ENCODE assay signal across 8 cellular contexts in the genomic region with DNA sequence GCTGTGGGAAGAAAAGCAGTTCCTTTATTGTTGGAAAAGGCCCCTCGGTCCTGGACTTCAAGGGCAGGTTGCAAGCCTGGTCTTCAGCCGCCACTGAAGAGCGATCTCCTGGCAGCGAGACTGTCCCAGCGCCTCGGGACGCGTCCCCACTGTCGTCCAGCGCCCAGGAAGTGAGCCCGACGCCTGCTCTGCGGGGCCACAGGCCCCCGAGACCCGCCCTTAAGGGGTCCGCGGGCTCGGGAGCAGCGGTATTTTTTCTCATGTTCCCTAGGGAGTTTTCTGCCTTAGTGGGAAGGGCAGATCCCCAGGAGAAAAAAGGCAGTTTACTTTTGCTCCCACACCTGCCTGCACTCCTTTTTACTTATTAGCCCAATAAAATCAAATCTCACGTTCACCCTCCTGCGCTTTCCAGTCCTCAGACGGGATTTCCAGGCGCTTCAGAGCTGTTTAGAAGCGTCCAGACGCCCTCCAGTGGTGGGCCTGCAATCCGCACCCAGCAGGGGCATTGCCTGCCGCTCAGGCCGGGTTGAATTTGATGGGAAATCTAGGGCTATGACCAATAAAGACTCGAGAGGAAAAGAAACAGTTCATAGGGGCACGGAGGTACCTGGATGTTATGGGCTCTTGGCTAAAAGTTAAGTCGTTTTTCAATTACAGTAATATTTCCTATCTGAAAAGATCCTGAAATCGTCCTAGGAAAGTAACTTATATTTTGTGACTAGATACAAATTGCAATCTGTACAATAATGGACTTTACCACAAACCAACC. TPM values are rescaled to one million over a fixed set of nuclear protein-coding genes. Genes with fewer than 3 reads are reported as not detected.
A peak's percentile ranks its signal among the peaks of the same experiment; 100 is the strongest.
DNase-seq lines count a peak whose midpoint lies in the region; ATAC-seq, FAIRE-seq and TF ChIP-seq lines count a peak whose summit lies in the region.

No MANE protein-coding gene starts in this region.

- no peaks in the 10 kb centered on the region for H3K9me3 ChIP-seq in CD4-positive, alpha-beta memory T cell (ENCODE audit: control insufficient read depth in 1 of 2, low read length in 2 of 2)
- H3K9me3 ChIP-seq in H1 (ENCODE audit: insufficient read depth in 2 of 2, low read depth in 1 of 2, low read length in 1 of 2) (no peaks in the 10 kb centered on the region), mesenchymal stem cell (ENCODE audit: control insufficient read depth, low read length) (no peaks in the 10 kb centered on the region)

- H4K91ac ChIP-seq in H1 (replicated peaks; ENCODE audit: insufficient read length, low read length) (peak overlapping the region; percentile 86), mesenchymal stem cell (ENCODE audit: low read length) (no peak overlapping the region)

- H3K4me1 ChIP-seq in CD4-positive, alpha-beta memory T cell (ENCODE audit: insufficient read depth, low read length), result peaks cover 28% of the 10 kb centered on the region
- H3K4me1 ChIP-seq in H1 (replicated peaks in 1 of 4; ENCODE audit: control insufficient read depth in 3 of 4, insufficient read depth in 4 of 4, low read length in 3 of 4) (peaks cover 0 to 3% (median 2%) of the 10 kb centered on the region in 4 experiments; a peak in 4 of 7 replicates), mesenchymal stem cell (ENCODE audit: control insufficient read depth, insufficient read depth, low read depth, low read length) (peaks cover 1% of the 10 kb centered on the region)

- H4K8ac ChIP-seq in H1 (ENCODE audit: extremely low read depth, insufficient read depth, low read length) (no peak overlapping the region; the same call in 1 of the 2 replicates), mesenchymal stem cell (ENCODE audit: low read length) (no peak overlapping the region)

- H4K5ac ChIP-seq in H1 (ENCODE audit: insufficient read length, low read depth, low read length), result no peak overlapping the region

- H3K27me3 ChIP-seq in CD4-positive, alpha-beta memory T cell (ENCODE audit: insufficient read depth, low read length), result peaks cover 19% of the 10 kb centered on the region
- H3K27me3 ChIP-seq in H1 (replicated peaks in 1 of 4; ENCODE audit: control insufficient read depth in 3 of 4, extremely low read depth in 1 of 4, insufficient read depth in 3 of 4, low read length in 3 of 4), result peaks cover 0 to 10% (median 3%) of the 10 kb centered on the region in 4 experiments; a peak in 4 of 7 replicates
- H3K27me3 ChIP-seq in mesenchymal stem cell (ENCODE audit: control insufficient read depth in 1 of 2, insufficient read depth in 1 of 2, low read length in 2 of 2), result no peaks in the 10 kb centered on the region

- H3K14ac ChIP-seq in H1 (ENCODE audit: insufficient read length), result no peak overlapping the region
- no peak overlapping the region for H3K14ac ChIP-seq in mesenchymal stem cell (ENCODE audit: low read length in 2 of 2)

- H3K4ac ChIP-seq in H1 (replicated peaks; ENCODE audit: insufficient read length, low read depth, low read length), result no peak overlapping the region
- peak overlapping the region in 1 of 2 experiments; percentile 49 for H3K4ac ChIP-seq in mesenchymal stem cell (ENCODE audit: low read depth in 1 of 2, low read length in 2 of 2)

- H3K4me3 ChIP-seq in CD4-positive, alpha-beta memory T cell (ENCODE audit: low read length in 2 of 2), result peak overlapping the region in 1 of 2 donors; percentile 34
- peak overlapping the region; percentile 76 to 84 (median 80) for H3K4me3 ChIP-seq in H1 (ENCODE audit: extremely low read depth in 1 of 4, insufficient read depth in 2 of 4, low read depth in 3 of 4, low read length in 4 of 4)
- peak overlapping the region; percentile 64 to 88 for H3K4me3 ChIP-seq in mesenchymal stem cell (ENCODE audit: insufficient read depth in 1 of 2, low read depth in 1 of 2, low read length in 2 of 2)

- peak overlapping the region; percentile 71 to 95 (median 84) for H3K4me3 Mint-ChIP-seq in CD4-positive, alpha-beta memory T cell

- H3K36me3 Mint-ChIP-seq in CD4-positive, alpha-beta memory T cell, result no peaks in the 10 kb centered on the region

- no peak overlapping the region; the same call in 1 of the 2 replicates for H2BK5ac ChIP-seq in H1 (ENCODE audit: low read depth, low read length)
- peak overlapping the region; percentile 75 for H2BK5ac ChIP-seq in mesenchymal stem cell (ENCODE audit: low read depth, low read length, poor library complexity, severe bottlenecking)

- peak; percentile 42 to 52 (median 49) for DNase-seq in CD4-positive, alpha-beta memory T cell
- DNase-seq in NCI-H82 (lab: John Stamatoyannopoulos, UW) (peak; percentile 93), H1 (ENCODE audit: low read depth in 1 of 2, low spot score in 2 of 2) (peak; percentile 75 to 96), mesenchymal stem cell (peak; percentile 90)
- DNase-seq in activated CD8-positive, alpha-beta memory T cell treated with anti-CD3 and anti-CD28 coated beads for 4 hours (ENCODE audit: low read depth in 2 of 2), result peak; percentile 33 to 41
- peak; percentile 45 for DNase-seq in stimulated activated CD8-positive, alpha-beta memory T cell treated with anti-CD3 and anti-CD28 coated beads, Interleukin-12 subunit alpha, Interleukin-12 subunit beta, amount 100 ng/mL, for 24 hours (ENCODE audit: extremely low read depth)

- H3K4me2 ChIP-seq in H1 (ENCODE audit: insufficient read depth in 1 of 2, low read depth in 2 of 2, low read length in 2 of 2), result peak overlapping the region; percentile 97 to 99
- peak overlapping the region; percentile 86 for H3K4me2 ChIP-seq in mesenchymal stem cell (ENCODE audit: low read length, poor library complexity, severe bottlenecking)

- peak; percentile 96 for FAIRE-seq in H1 (lab: Jason Lieb, UNC)

- no peaks in the 10 kb centered on the region for H4K20me1 ChIP-seq in H1 (replicated peaks in 1 of 2; ENCODE audit: control insufficient read depth in 1 of 2, insufficient read depth in 2 of 2, low read length in 2 of 2)

- no peak overlapping the region for H3K27ac ChIP-seq in CD4-positive, alpha-beta memory T cell (ENCODE audit: low read depth, low read length)
- H3K27ac ChIP-seq in H1 (ENCODE audit: low read depth, low read length) (no peak overlapping the region), mesenchymal stem cell (ENCODE audit: low read length, poor library complexity, severe bottlenecking) (peak overlapping the region; percentile 78)

- intact Hi-C loops in CD4-positive, alpha-beta memory T cell (cut with micrococcal nuclease), result no loop called here

- TF ChIP-seq EP300 in H1 (IDR thresholded peaks at IDR 0.05; ENCODE audit: borderline replicate concordance in 1 of 2, low read depth in 2 of 2, low read length in 2 of 2), result no peak; a peak in 1 of 3 replicates

- H2AK5ac ChIP-seq in H1 (ENCODE audit: low read depth, low read length), result no peak overlapping the region
- no peak overlapping the region for H2AK5ac ChIP-seq in mesenchymal stem cell (ENCODE audit: low read length, severe bottlenecking)

- no peak for TF ChIP-seq POLR2A in H1 (IDR thresholded peaks at IDR 0.05; ENCODE audit: control extremely low read depth in 1 of 2, low read depth in 2 of 2, low read length in 2 of 2)

- no peak overlapping the region for H2BK20ac ChIP-seq in H1 (ENCODE audit: low read length)

- H3K23me2 ChIP-seq in H1 (ENCODE audit: low read depth, low read length), result peaks cover 31% of the 10 kb centered on the region

- H3K9me3 Mint-ChIP-seq in CD4-positive, alpha-beta memory T cell, result no peaks in the 10 kb centered on the region

- H2BK12ac ChIP-seq in H1 (ENCODE audit: low read depth, low read length) (peak overlapping the region; percentile 94; the same call in 1 of the 2 replicates), mesenchymal stem cell (ENCODE audit: low read length in 2 of 2) (peak overlapping the region in 1 of 2 experiments; percentile 37)

- 2% methylated on average over 32 of the region's 32 CpGs; no CpG with 5 or more reads in 1 of the 2 experiments for WGBS in H1 (ENCODE audit: extremely low coverage in 1 of 2, insufficient coverage in 1 of 2, insufficient read length in 1 of 2, insufficient replicate concordance in 2 of 2, low coverage in 1 of 2, low lambda C conversion rate in 2 of 2, missing lambda C conversion rate in 1 of 2), 2 experiments
- WGBS in mesenchymal stem cell, result under 1% methylated on average over 28 of the region's 32 CpGs

- H3K36me3 ChIP-seq in CD4-positive, alpha-beta memory T cell (ENCODE audit: insufficient read depth, low read length), result no peaks in the 10 kb centered on the region
- H3K36me3 ChIP-seq in H1 (ENCODE audit: control insufficient read depth in 2 of 4, insufficient read depth in 4 of 4, low read length in 3 of 4) (no peaks in the 10 kb centered on the region), mesenchymal stem cell (ENCODE audit: control insufficient read depth in 1 of 2, insufficient read depth in 2 of 2, low read depth in 1 of 2, low read length in 2 of 2) (no peaks in the 10 kb centered on the region)

- peaks cover 43 to 45% of the 10 kb centered on the region in 2 donors for H3K27me3 Mint-ChIP-seq in CD4-positive, alpha-beta memory T cell

- H3K56ac ChIP-seq in H1 (replicated peaks; ENCODE audit: insufficient read length, low read depth, low read length), result peak overlapping the region; percentile 70

- ATAC-seq in GM19455 (IDR thresholded peaks at IDR 0.05; ENCODE audit: unreplicated experiment), result peak; percentile 74
- ATAC-seq in HG03571 (IDR thresholded peaks at IDR 0.05; ENCODE audit: unreplicated experiment), result peak; percentile 66

- peak overlapping the region in 3 of 4 experiments; percentile 22 to 56 (median 51); a peak in 5 of 7 replicates for H3K9ac ChIP-seq in H1 (replicated peaks in 1 of 4; ENCODE audit: extremely low read depth in 1 of 4, low read depth in 3 of 4, low read length in 3 of 4)
- peak overlapping the region; percentile 89 for H3K9ac ChIP-seq in mesenchymal stem cell (ENCODE audit: low read length)

- peak overlapping the region; percentile 87 for H3K18ac ChIP-seq in H1 (ENCODE audit: extremely low read depth, low read length)
- peak overlapping the region in 1 of 2 experiments; percentile 79 for H3K18ac ChIP-seq in mesenchymal stem cell (ENCODE audit: low read depth in 1 of 2, low read length in 2 of 2)

- H3K27ac Mint-ChIP-seq in CD4-positive, alpha-beta memory T cell, result peak overlapping the region in 2 of 7 donors; percentile 16 to 59

- TF ChIP-seq CTCF in H1 (IDR thresholded peaks at IDR 0.05; ENCODE audit: control extremely low read depth in 1 of 3, insufficient read depth in 1 of 3, low read depth in 1 of 3, low read length in 3 of 3), result peak; percentile 87 to 96 (median 91)

- H3K79me1 ChIP-seq in H1 (ENCODE audit: low read depth, low read length) (no peaks in the 10 kb centered on the region), mesenchymal stem cell (replicated peaks; ENCODE audit: low read length, poor library complexity, severe bottlenecking) (no peaks in the 10 kb centered on the region)

- peaks cover 0 to 8% of the 10 kb centered on the region in 2 experiments; a peak in 1 of 4 replicates for H3K79me2 ChIP-seq in H1 (ENCODE audit: control insufficient read depth in 1 of 2, insufficient read depth in 2 of 2, low read length in 2 of 2)

- peak overlapping the region; percentile 10 for H2BK120ac ChIP-seq in H1 (replicated peaks; ENCODE audit: low read depth, low read length)
- no peak overlapping the region for H2BK120ac ChIP-seq in mesenchymal stem cell (ENCODE audit: low read depth, low read length)

- POLR2A ChIA-PET in CD4-positive, alpha-beta memory T cell (lab: Charles Lee; ENCODE audit: partially characterized antibody), result no interaction called here
- POLR2A ChIA-PET in H1 (lab: Charles Lee; ENCODE audit: partially characterized antibody), result interaction anchor here (0.6 kb wide), 1 partner anchor 452 kb away, joined by 3 read pairs; no protein-coding TSS in a partner anchor

- peak; percentile 96 to 98 for TF ChIP-seq RAD21 in H1 (IDR thresholded peaks at IDR 0.05 in 1 of 2, conservative IDR thresholded peaks at IDR 0.05 in 1 of 2; ENCODE audit: low read depth in 2 of 2, low read length in 2 of 2)

- no peak overlapping the region for H3K23ac ChIP-seq in H1 (ENCODE audit: insufficient read length)
- no peak overlapping the region for H3K23ac ChIP-seq in mesenchymal stem cell (ENCODE audit: low read length in 2 of 2)

- CTCF ChIA-PET in CD4-positive, alpha-beta memory T cell (lab: Charles Lee; ENCODE audit: partially characterized antibody), result interaction anchor here (1.2 to 2.0 kb wide), 3 partner anchors 10 to 17 kb away, joined by 3 to 6 read pairs (median 5); no protein-coding TSS in a partner anchor
- CTCF ChIA-PET in H1 (lab: Charles Lee; ENCODE audit: partially characterized antibody), result interaction anchor here (0.5 to 2.1 kb wide), 11 partner anchors 10 to 709 kb away, joined by 3 to 7 read pairs (median 4); no protein-coding TSS in a partner anchor

- H2BK15ac ChIP-seq in H1 (ENCODE audit: low read length), result no peak overlapping the region
- no peak overlapping the region for H2BK15ac ChIP-seq in mesenchymal stem cell (ENCODE audit: low read depth, poor library complexity, severe bottlenecking)

- H2AFZ ChIP-seq in H1 (ENCODE audit: low read length), result peak overlapping the region; percentile 51
- H2AFZ ChIP-seq in mesenchymal stem cell (ENCODE audit: low read depth, low read length), result peak overlapping the region; percentile 54

- peaks cover 14 to 38% (median 30%) of the 10 kb centered on the region in 4 donors for H3K4me1 Mint-ChIP-seq in CD4-positive, alpha-beta memory T cell

RNA-seq across cellular contexts. Expression of a gene that starts 2.8 kb away (rescaled TPM):
- total RNA-seq in CD4-positive, alpha-beta memory T cell, result not detected
- polyA plus RNA-seq in CD4-positive, alpha-beta memory T cell, result not detected
- 17.6 and 21.8 TPM in 2 replicates for total RNA-seq in H1 (2021; fragmentation: NEBNext Ultra II Directional; extraction: Animal tissue kit (Norgen Biotek cat#: 25700))
- polyA plus RNA-seq in H1 (2011; rRNA removed), result 9.4 and 9.6 TPM in 2 replicates
- 3.6 TPM for polyA plus RNA-seq in H1 (2011; cell fraction: cytosol; rRNA removed)
- 4.9 TPM for polyA plus RNA-seq in H1 (2011; cell fraction: nucleus; rRNA removed)
- polyA plus RNA-seq in H1 (2012, experiment 1 of 2), result 10.0 to 11.0 TPM (median 10.1 TPM) in 4 replicates
- 20.6 TPM for polyA plus RNA-seq in H1 (2012, experiment 2 of 2)
- polyA plus RNA-seq in H1 (2013, experiment 1 of 2), result 7.2 TPM
- 11.3 TPM for polyA plus RNA-seq in H1 (2013, experiment 2 of 2)
- polyA minus RNA-seq in H1 (2011; rRNA and poly(A)+ RNA removed), result 12.1 and 20.3 TPM in 2 replicates
- polyA minus RNA-seq in H1 (2011; cell fraction: cytosol; rRNA and poly(A)+ RNA removed), result 16.2 TPM
- polyA minus RNA-seq in H1 (2011; cell fraction: nucleus; rRNA and poly(A)+ RNA removed), result 37.6 TPM
- 3.6 TPM for polyA plus RNA-seq in mesenchymal stem cell (2013, experiment 1 of 2)
- 4.0 TPM for polyA plus RNA-seq in mesenchymal stem cell (2013, experiment 2 of 2)

Comparison
In these comparisons a context has a peak if more than half of its experiments do, and no peak if none do; other contexts are left out.
1. DNase-seq: peak in every context shown above with its lines; median percentile 93 in NCI-H82; 90 in mesenchymal stem cell; 86 in H1; 49 in CD4-positive, alpha-beta memory T cell; 45 in stimulated activated CD8-positive, alpha-beta memory T cell treated with anti-CD3 and anti-CD28 coated beads, Interleukin-12 subunit alpha, Interleukin-12 subunit beta, amount 100 ng/mL, for 24 hours; 37 in activated CD8-positive, alpha-beta memory T cell treated with anti-CD3 and anti-CD28 coated beads for 4 hours.
2. RNA of a gene that starts 2.8 kb away (total RNA-seq): 17.6 to 21.8 TPM in H1; not detected in CD4-positive, alpha-beta memory T cell; every median in the first group is over 10 times any median in the second.